Comparison of ENCODE assay signal across 26 cellular contexts in genomic region chr7:106001196-106001595, GRCh38.
"Had no signal": no experiment of that assay in that cellular context is flagged by ENCODE, and none has a peak within 500 bp of the region (broad histone marks: within the 10 kb centered on the region; RNA-seq: fewer than 3 reads in every experiment).

No MANE protein-coding gene starts in this region.

- DNase-seq: activated CD4-positive, alpha-beta memory T cell treated with anti-CD3 and anti-CD28 coated beads for 36 hours; activated CD4-positive, alpha-beta T cell treated with anti-CD3 and anti-CD28 coated beads for 36 hours; activated CD4-positive, alpha-beta T cell treated with anti-CD3 and anti-CD28 coated beads, Interleukin-2, amount 10 ng/mL, durations not matched to agents 24 days and 14 days; activated CD4-positive, CD25-positive, alpha-beta regulatory T cell; activated CD4-positive, CD25-positive, alpha-beta regulatory T cell treated with anti-CD3 and anti-CD28 coated beads, Interleukin-2, amount 50 U/mL, for 72 hours; activated CD8-positive, alpha-beta memory T cell treated with anti-CD3 and anti-CD28 coated beads, Interleukin-2, amount 10 ng/mL, durations not matched to agents 7 days and 5 days; activated CD8-positive, alpha-beta memory T cell treated with anti-CD3 and anti-CD28 coated beads, Interleukin-2, amount 50 U/mL, for 4 hours; activated CD8-positive, alpha-beta T cell treated with anti-CD3 and anti-CD28 coated beads, Interleukin-2, amount 10 ng/mL, durations not matched to agents 7 days and 5 days; activated effector memory CD4-positive, alpha-beta T cell treated with anti-CD3 and anti-CD28 coated beads, Interleukin-2, amount 50 U/mL, for 16 hours; activated naive CD4-positive, alpha-beta T cell treated with anti-CD3 and anti-CD28 coated beads for 36 hours; activated naive CD8-positive, alpha-beta T cell treated with anti-CD3 and anti-CD28 coated beads for 36 hours; activated naive CD8-positive, alpha-beta T cell treated with anti-CD3 and anti-CD28 coated beads, Interleukin-2, amount 50 U/mL, for 24 hours; activated T-cell treated with anti-CD3 and anti-CD28 coated beads, Interleukin-2, amount 50 U/mL, for 1 hour; activated T-cell treated with anti-CD3 and anti-CD28 coated beads, Interleukin-2, amount 50 U/mL, for 48 hours; adrenal gland; amygdala; aorta; body of pancreas; central memory CD4-positive, alpha-beta T cell; dorsolateral prefrontal cortex; effector memory CD4-positive, alpha-beta T cell; endodermal cell; foreskin fibroblast; T-helper 2 cell had no signal

- H3K9me3 ChIP-seq: adrenal gland, body of pancreas had no signal

- H3K27ac ChIP-seq: adrenal gland, body of pancreas, coronary artery, dorsolateral prefrontal cortex had no signal

- H3K27me3 ChIP-seq: adrenal gland, body of pancreas, dorsolateral prefrontal cortex had no signal

- H3K4me1 ChIP-seq: adrenal gland, body of pancreas had no signal

- H3K4me3 ChIP-seq: adrenal gland, body of pancreas, coronary artery, dorsolateral prefrontal cortex had no signal

- H3K36me3 ChIP-seq: adrenal gland had no signal

- ATAC-seq: activated CD4-positive, alpha-beta T cell treated with anti-CD3 and anti-CD28 coated beads for 36 hours; activated CD8-positive, alpha-beta memory T cell treated with anti-CD3 and anti-CD28 coated beads, Interleukin-2, amount 10 ng/mL, durations not matched to agents 7 days and 5 days; activated CD8-positive, alpha-beta T cell treated with anti-CD3 and anti-CD28 coated beads, Interleukin-2, amount 10 ng/mL, durations not matched to agents 7 days and 5 days; activated naive CD8-positive, alpha-beta T cell treated with anti-CD3 and anti-CD28 coated beads, Interleukin-2, amount 50 U/mL, for 24 hours; body of pancreas; esophagus mucosa had no signal
